15 cellular contexts compared by ENCODE assay signal in the genomic region with DNA sequence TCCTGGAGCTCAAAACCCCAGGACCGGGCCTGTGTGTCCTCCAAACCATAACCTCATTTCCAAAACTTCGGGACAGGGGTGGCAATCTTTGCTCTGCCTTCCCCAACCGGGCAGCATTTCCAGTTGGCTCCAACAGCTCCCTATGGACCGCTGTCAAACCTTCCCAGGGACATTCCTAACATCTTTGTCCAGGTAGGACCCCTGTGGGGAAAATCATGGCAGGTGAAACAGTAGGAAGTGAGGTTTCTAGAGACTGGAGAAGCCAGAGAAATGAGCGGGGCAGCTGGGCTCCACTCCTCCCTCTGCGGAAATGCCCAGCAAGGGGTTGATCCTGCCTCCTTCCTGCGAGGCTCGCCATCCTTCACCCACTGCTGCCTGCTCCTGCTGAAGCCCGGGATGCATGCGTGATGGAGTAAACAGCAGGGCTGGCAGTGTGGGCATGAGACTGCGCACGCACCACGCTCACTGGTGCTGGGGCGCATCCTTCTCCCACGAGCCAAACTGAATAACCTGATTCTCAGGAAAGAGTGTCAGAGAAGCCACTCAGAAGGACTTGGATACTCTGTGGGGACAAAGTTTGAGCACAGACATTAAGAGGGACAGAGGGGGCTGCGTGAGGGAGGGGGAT.
A peak's percentile ranks its signal among the peaks of the same experiment; 100 is the strongest.
DNase-seq lines count a peak whose midpoint lies in the region; ATAC-seq and TF ChIP-seq lines count a peak whose summit lies in the region.
"Had no signal": no experiment of that assay in that cellular context is flagged by ENCODE, and none has a peak within 500 bp of the region (broad histone marks: within the 10 kb centered on the region; RNA-seq: fewer than 3 reads in every experiment).

No MANE protein-coding gene starts in this region.

- H2AK5ac ChIP-seq in neuronal stem cell (ENCODE audit: low read depth, low read length) = peak overlapping the region; percentile 17

- peak overlapping the region; percentile 98 for H3K14ac ChIP-seq in neuronal stem cell (ENCODE audit: low read length)

- no peak overlapping the region for H3K27ac ChIP-seq in GM23338 (ENCODE audit: low read depth)
- H3K27ac ChIP-seq in neuronal stem cell (replicated peaks; ENCODE audit: low read length) = no peak overlapping the region
- H3K27ac ChIP-seq in vagina = no peak overlapping the region
- H3K27ac ChIP-seq: C4-2B, HL-60 had no signal

- H3K23ac ChIP-seq in neuronal stem cell (ENCODE audit: low read depth, low read length, poor library complexity) = peak overlapping the region; percentile 83

- H3K9ac ChIP-seq in neuronal stem cell (ENCODE audit: low read depth, low read length, poor library complexity) = no peak overlapping the region

- no peaks in the 10 kb centered on the region for H3K9me3 Mint-ChIP-seq in GM23338
- H3K9me3 Mint-ChIP-seq in WTC11 = no peaks in the 10 kb centered on the region

- H3K9me3 ChIP-seq in neuronal stem cell (replicated peaks in 1 of 2; ENCODE audit: control insufficient read depth in 2 of 2, insufficient read depth in 1 of 2, low read depth in 1 of 2, low read length in 2 of 2) (peaks cover 0 to 1% of the 10 kb centered on the region in 2 donors), vagina (no peaks in the 10 kb centered on the region)
- H3K9me3 ChIP-seq: BE2C, HAP-1 had no signal

- DNase-seq in GM23338 (ENCODE audit: low spot score) = peak; percentile 38
- DNase-seq in WTC11 (ENCODE audit: low spot score) = no peak
- no peak for DNase-seq in neuronal stem cell (ENCODE audit: low spot score)
- peak; percentile 64 to 77 for DNase-seq in vagina (ENCODE audit: extremely low spot score in 2 of 2)
- no peak for DNase-seq in NCI-H345 (lab: John Stamatoyannopoulos, UW)
- DNase-seq in Right ventricle myocardium superior = no peak
- DNase-seq: BE2C; CD4-positive, alpha-beta memory T cell; COR-L47; DND-41; GDM1 had no signal

- no peak for TF ChIP-seq POLR2A in vagina (IDR thresholded peaks at IDR 0.05)

- H3K36me3 Mint-ChIP-seq in GM23338 (ENCODE audit: low read depth) = no peaks in the 10 kb centered on the region
- no peaks in the 10 kb centered on the region for H3K36me3 Mint-ChIP-seq in WTC11
- H3K36me3 Mint-ChIP-seq: CD4-positive, alpha-beta memory T cell had no signal

- intact Hi-C loops in vagina (cut with DNase I) = no loop called here
- intact Hi-C loops in Right ventricle myocardium superior (cut with DNase I) = no loop called here

- no peak overlapping the region for H2BK5ac ChIP-seq in neuronal stem cell (ENCODE audit: low read length)

- no CpG with 5 or more reads among the region's 16 CpGs for WGBS in neuronal stem cell (ENCODE audit: extremely low coverage in 2 of 2, insufficient read length in 2 of 2, insufficient replicate concordance in 1 of 2), 2 donors

- H2BK120ac ChIP-seq in neuronal stem cell (ENCODE audit: low read depth, low read length) = no peak overlapping the region

- H3K27ac Mint-ChIP-seq in GM23338 (no peak overlapping the region), WTC11 (no peak overlapping the region)
- H3K27ac Mint-ChIP-seq: CD4-positive, alpha-beta memory T cell had no signal

- POLR2A ChIA-PET in WTC11 (lab: Charles Lee) = no interaction called here

- no peaks in the 10 kb centered on the region for H3F3A ChIP-seq in GM23338 (replicated peaks; ENCODE audit: low read depth)

- no peaks in the 10 kb centered on the region for H3K9me2 ChIP-seq in GM23338 (ENCODE audit: insufficient read depth)

- H3K4me3 ChIP-seq in GM23338 = no peak overlapping the region
- H3K4me3 ChIP-seq in neuronal stem cell (ENCODE audit: low read length in 2 of 2) = no peak overlapping the region
- no peak overlapping the region for H3K4me3 ChIP-seq in vagina
- H3K4me3 ChIP-seq: HAP-1 had no signal

- no peaks in the 10 kb centered on the region for H4K20me1 ChIP-seq in GM23338 (replicated peaks; ENCODE audit: insufficient read depth)

- H3K79me2 ChIP-seq in GM23338 (replicated peaks; ENCODE audit: insufficient read depth) = no peaks in the 10 kb centered on the region

- no peak overlapping the region for H2BK15ac ChIP-seq in neuronal stem cell (ENCODE audit: low read length)

- H3K4me1 Mint-ChIP-seq in GM23338 (no peaks in the 10 kb centered on the region), WTC11 (peaks cover 7% of the 10 kb centered on the region)
- H3K4me1 Mint-ChIP-seq: CD4-positive, alpha-beta memory T cell had no signal

- peaks cover 2% of the 10 kb centered on the region for H3K27me3 Mint-ChIP-seq in GM23338 (ENCODE audit: insufficient read depth, low read depth, poor library complexity)
- no peaks in the 10 kb centered on the region for H3K27me3 Mint-ChIP-seq in WTC11 (ENCODE audit: low read depth)

- H3K4ac ChIP-seq in neuronal stem cell (ENCODE audit: low read length) = no peak overlapping the region

- H3K36me3 ChIP-seq in GM23338 (ENCODE audit: insufficient read depth) = no peaks in the 10 kb centered on the region
- H3K36me3 ChIP-seq in neuronal stem cell (replicated peaks in 1 of 2; ENCODE audit: control insufficient read depth in 2 of 2, insufficient read depth in 2 of 2, low read length in 2 of 2) = no peaks in the 10 kb centered on the region
- H3K36me3 ChIP-seq in vagina = no peaks in the 10 kb centered on the region
- H3K36me3 ChIP-seq: BE2C, HAP-1 had no signal

- no peak overlapping the region for H4K91ac ChIP-seq in neuronal stem cell (ENCODE audit: low read depth, low read length, poor library complexity)

- H3K27me3 ChIP-seq in GM23338 (ENCODE audit: insufficient read depth) = no peaks in the 10 kb centered on the region
- peaks cover 0 to 14% (median 0%) of the 10 kb centered on the region in 3 experiments for H3K27me3 ChIP-seq in neuronal stem cell (ENCODE audit: control insufficient read depth in 3 of 3, insufficient read depth in 3 of 3, low read depth in 1 of 3, low read length in 3 of 3)
- no peaks in the 10 kb centered on the region for H3K27me3 ChIP-seq in vagina
- H3K27me3 ChIP-seq: BE2C had no signal

- H3K18ac ChIP-seq in neuronal stem cell (ENCODE audit: low read length) = no peak overlapping the region

- peaks cover 2% of the 10 kb centered on the region for H3K79me1 ChIP-seq in neuronal stem cell (ENCODE audit: low read depth, low read length)

- H3K4me3 Mint-ChIP-seq in GM23338 (no peak overlapping the region), WTC11 (no peak overlapping the region)

- H2BK12ac ChIP-seq in neuronal stem cell (ENCODE audit: low read length) = no peak overlapping the region

- TF ChIP-seq CTCF in GM23338 (conservative IDR thresholded peaks at IDR 0.05; ENCODE audit: low read depth in 2 of 2) = no peak
- no peak for TF ChIP-seq CTCF in WTC11 (IDR thresholded peaks at IDR 0.05)
- no peak for TF ChIP-seq CTCF in vagina (IDR thresholded peaks at IDR 0.05)

- H3K4me2 ChIP-seq in GM23338 (no peak overlapping the region), neuronal stem cell (ENCODE audit: insufficient read depth, low read length, poor library complexity, severe bottlenecking) (no peak overlapping the region)

- CTCF ChIA-PET in WTC11 (lab: Charles Lee) = interaction anchor here (0.9 to 2.2 kb wide), 4 partner anchors 95 to 256 kb away, joined by 3 to 11 read pairs (median 4); no protein-coding TSS in a partner anchor

- H4K8ac ChIP-seq in neuronal stem cell (ENCODE audit: low read depth, low read length) = no peak overlapping the region

- ATAC-seq in GM23338 (peak; percentile 50; the same call in 2 of the 3 replicates), WTC11 (peak; percentile 16; the same call in 1 of the 2 replicates), GM21723 (IDR thresholded peaks at IDR 0.05; ENCODE audit: unreplicated experiment) (no peak), Right ventricle myocardium superior (ENCODE audit: poor library complexity) (no peak)

- H2AFZ ChIP-seq in GM23338 (no peak overlapping the region), neuronal stem cell (ENCODE audit: low read length) (no peak overlapping the region)

- no peaks in the 10 kb centered on the region for H3K4me1 ChIP-seq in GM23338 (ENCODE audit: insufficient read depth)
- H3K4me1 ChIP-seq in neuronal stem cell (ENCODE audit: control insufficient read depth in 2 of 2, insufficient read depth in 1 of 2, low read depth in 1 of 2, low read length in 2 of 2) = peaks cover 0 to 3% of the 10 kb centered on the region in 2 donors
- no peaks in the 10 kb centered on the region for H3K4me1 ChIP-seq in vagina
- H3K4me1 ChIP-seq: BE2C, HAP-1 had no signal

TF ChIP-seq in GM23338, 12 proteins besides CTCF, POLR2A, EP300 and RAD21 (continues in another document):
- no peak for TF ChIP-seq EZH2phosphoT487 (IDR thresholded peaks at IDR 0.05; ENCODE audit: unreplicated experiment)

TF ChIP-seq in WTC11, 78 proteins besides CTCF, POLR2A, EP300 and RAD21 (continues in another document):
- TF ChIP-seq ZNF138 (CRISPR knock-in tag; conservative IDR thresholded peaks at IDR 0.05) = no peak
- TF ChIP-seq CBFB (CRISPR knock-in tag; IDR thresholded peaks at IDR 0.05; ENCODE audit: low read depth) = no peak
- TF ChIP-seq, protein P1, sequence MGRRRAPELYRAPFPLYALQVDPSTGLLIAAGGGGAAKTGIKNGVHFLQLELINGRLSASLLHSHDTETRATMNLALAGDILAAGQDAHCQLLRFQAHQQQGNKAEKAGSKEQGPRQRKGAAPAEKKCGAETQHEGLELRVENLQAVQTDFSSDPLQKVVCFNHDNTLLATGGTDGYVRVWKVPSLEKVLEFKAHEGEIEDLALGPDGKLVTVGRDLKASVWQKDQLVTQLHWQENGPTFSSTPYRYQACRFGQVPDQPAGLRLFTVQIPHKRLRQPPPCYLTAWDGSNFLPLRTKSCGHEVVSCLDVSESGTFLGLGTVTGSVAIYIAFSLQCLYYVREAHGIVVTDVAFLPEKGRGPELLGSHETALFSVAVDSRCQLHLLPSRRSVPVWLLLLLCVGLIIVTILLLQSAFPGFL (CRISPR knock-in tag; IDR thresholded peaks at IDR 0.05; ENCODE audit: borderline replicate concordance) = no peak
- TF ChIP-seq, protein P2, sequence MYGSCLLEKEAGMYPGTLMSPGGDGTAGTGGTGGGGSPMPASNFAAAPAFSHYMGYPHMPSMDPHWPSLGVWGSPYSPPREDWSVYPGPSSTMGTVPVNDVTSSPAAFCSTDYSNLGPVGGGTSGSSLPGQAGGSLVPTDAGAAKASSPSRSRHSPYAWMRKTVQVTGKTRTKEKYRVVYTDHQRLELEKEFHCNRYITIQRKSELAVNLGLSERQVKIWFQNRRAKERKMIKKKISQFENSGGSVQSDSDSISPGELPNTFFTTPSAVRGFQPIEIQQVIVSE (CRISPR knock-in tag; IDR thresholded peaks at IDR 0.05; ENCODE audit: borderline replicate concordance) = no peak
- no peak for TF ChIP-seq FOXJ3 (CRISPR knock-in tag; IDR thresholded peaks at IDR 0.05; ENCODE audit: borderline replicate concordance)
- TF ChIP-seq, protein P3, sequence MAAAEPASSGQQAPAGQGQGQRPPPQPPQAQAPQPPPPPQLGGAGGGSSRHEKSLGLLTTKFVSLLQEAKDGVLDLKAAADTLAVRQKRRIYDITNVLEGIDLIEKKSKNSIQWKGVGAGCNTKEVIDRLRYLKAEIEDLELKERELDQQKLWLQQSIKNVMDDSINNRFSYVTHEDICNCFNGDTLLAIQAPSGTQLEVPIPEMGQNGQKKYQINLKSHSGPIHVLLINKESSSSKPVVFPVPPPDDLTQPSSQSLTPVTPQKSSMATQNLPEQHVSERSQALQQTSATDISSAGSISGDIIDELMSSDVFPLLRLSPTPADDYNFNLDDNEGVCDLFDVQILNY (CRISPR knock-in tag; IDR thresholded peaks at IDR 0.05) = no peak
- no peak for TF ChIP-seq RORB (CRISPR knock-in tag; IDR thresholded peaks at IDR 0.05)

Comparison
In these comparisons a context has a peak if more than half of its experiments do, and no peak if none do; other contexts are left out.
1. ATAC-seq: peak in GM23338 (single experiment) and WTC11 (single experiment); none in GM21723 (single experiment) and Right ventricle myocardium superior (single experiment).
2. DNase-seq: peak in GM23338 (single experiment) and vagina (2 of 2); none in WTC11 (single experiment), neuronal stem cell (single experiment), NCI-H345 (single experiment) and Right ventricle myocardium superior (single experiment).